ENCODE assay signal across 10 cellular contexts in the genomic region with DNA sequence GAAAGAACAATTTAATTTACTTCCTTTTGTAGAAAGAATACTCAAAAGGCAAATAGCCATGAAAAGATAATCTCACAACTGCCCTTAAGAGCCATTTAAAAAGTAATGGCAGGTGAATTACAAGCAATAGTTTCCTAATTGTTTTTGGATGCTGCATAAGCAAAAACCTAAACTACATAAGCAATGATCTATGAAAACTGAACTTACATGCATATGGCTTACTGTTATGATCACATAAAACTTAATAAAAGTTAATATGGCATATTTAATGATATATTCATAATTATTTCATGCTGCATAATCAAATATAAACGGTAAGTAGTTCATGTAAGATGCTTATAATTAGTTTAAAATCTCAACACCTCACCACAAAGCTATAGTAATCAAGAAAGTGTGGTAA.
"Had no signal": no experiment of that assay in that cellular context is flagged by ENCODE, and none has a peak within 500 bp of the region (broad histone marks: within the 10 kb centered on the region; RNA-seq: fewer than 3 reads in every experiment).

No MANE protein-coding gene starts in this region.

- H3K9me3 ChIP-seq: HAP-1 had no signal

- FAIRE-seq: H1, H54 had no signal

- H3K4me3 ChIP-seq: GM23248, GM23338, HAP-1 had no signal

- H3K27ac ChIP-seq: GM23248 had no signal

- H3K4me1 ChIP-seq: HAP-1 had no signal

- DNase-seq: GM23248, GOT3, H7, H9, HCEC 1CT, HFFc6 had no signal
